In genomic region chr6:130018292-130018829, GRCh38 we compare ENCODE assay signal across 1 cellular context.
TF ChIP-seq lines count a peak whose summit lies in the region.

Gene L3MBTL3, plus strand, starts transcription at chr6:130018581. Its CDS starts 24,119 bp downstream, at chr6:130042700.

TF ChIP-seq in HepG2, 621 proteins besides CTCF, POLR2A, EP300 and RAD21 (continued from another document):
- TF ChIP-seq UBTF (CRISPR knock-in tag; IDR thresholded peaks at IDR 0.05) (peak; percentile 86), HNRNPLL (IDR thresholded peaks at IDR 0.05; ENCODE audit: low read depth, low read length, poor library complexity, severe bottlenecking) (peak; percentile 100), TEAD2 (CRISPR knock-in tag; IDR thresholded peaks at IDR 0.05) (no peak), ZNF710 (CRISPR knock-in tag; IDR thresholded peaks at IDR 0.05; ENCODE audit: borderline replicate concordance) (peak; percentile 47; the same call in 1 of the 2 replicates), CCDC6 (CRISPR knock-in tag; IDR thresholded peaks at IDR 0.05) (0 out of 2 replicates have a peak, but pooled peaks have one; percentile 22), ZNF687 (CRISPR knock-in tag; IDR thresholded peaks at IDR 0.05) (peak; percentile 65), ZNF136 (CRISPR knock-in tag; IDR thresholded peaks at IDR 0.05; ENCODE audit: low read depth) (0 out of 2 replicates have a peak, but pooled peaks have one; percentile 52), RNF2 (conservative IDR thresholded peaks at IDR 0.05; ENCODE audit: low read depth) (no peak), ZNF432 (CRISPR knock-in tag; IDR thresholded peaks at IDR 0.05; ENCODE audit: borderline replicate concordance) (no peak), ZNF547 (CRISPR knock-in tag; IDR thresholded peaks at IDR 0.05) (0 out of 2 replicates have a peak, but pooled peaks have one; percentile 50), FOXJ3 (CRISPR knock-in tag; IDR thresholded peaks at IDR 0.05; ENCODE audit: borderline replicate concordance) (0 out of 2 replicates have a peak, but pooled peaks have one; percentile 19), SP5 (CRISPR knock-in tag; IDR thresholded peaks at IDR 0.05; ENCODE audit: borderline replicate concordance, low read depth) (no peak), FOXC1 (CRISPR knock-in tag; IDR thresholded peaks at IDR 0.05; ENCODE audit: borderline replicate concordance) (0 out of 2 replicates have a peak, but pooled peaks have one; percentile 14), THAP9 (CRISPR knock-in tag; IDR thresholded peaks at IDR 0.05; ENCODE audit: borderline replicate concordance) (0 out of 2 replicates have a peak, but pooled peaks have one; percentile 29), ZNF501 (CRISPR knock-in tag; IDR thresholded peaks at IDR 0.05) (peak; percentile 61), ZNF777 (CRISPR knock-in tag; IDR thresholded peaks at IDR 0.05) (peak; percentile 45), ZNF770 (CRISPR knock-in tag; IDR thresholded peaks at IDR 0.05) (0 out of 2 replicates have a peak, but pooled peaks have one; percentile 21), SRSF1 (optimal IDR thresholded peaks at IDR 0.05; ENCODE audit: low read depth, low read length) (peak; percentile 52), IKZF5 (CRISPR knock-in tag; IDR thresholded peaks at IDR 0.05) (no peak), RBM39 (IDR thresholded peaks at IDR 0.05; ENCODE audit: low read depth, low read length, poor library complexity, severe bottlenecking) (peak; percentile 39), MTF2 (CRISPR knock-in tag; IDR thresholded peaks at IDR 0.05; ENCODE audit: borderline replicate concordance) (peak; percentile 77; the same call in 1 of the 2 replicates), SOX6 (IDR thresholded peaks at IDR 0.05) (no peak), SOX6 (CRISPR knock-in tag; IDR thresholded peaks at IDR 0.05) (0 out of 2 replicates have a peak, but pooled peaks have one; percentile 24), MYPOP (CRISPR knock-in tag; IDR thresholded peaks at IDR 0.05) (peak; percentile 95), ZNF589 (CRISPR knock-in tag; conservative IDR thresholded peaks at IDR 0.05) (0 out of 2 replicates have a peak, but pooled peaks have one; percentile 4), MAFG (CRISPR knock-in tag; IDR thresholded peaks at IDR 0.05) (no peak), NFRKB (IDR thresholded peaks at IDR 0.05) (no peak), TSC22D2 (CRISPR knock-in tag; IDR thresholded peaks at IDR 0.05; ENCODE audit: borderline replicate concordance) (peak; percentile 56; the same call in 1 of the 2 replicates), KLF11 (CRISPR knock-in tag; IDR thresholded peaks at IDR 0.05) (0 out of 2 replicates have a peak, but pooled peaks have one; percentile 40), AGO1 (IDR thresholded peaks at IDR 0.05; ENCODE audit: low read depth, low read length, poor library complexity, severe bottlenecking) (peak; percentile 82), ZFP91 (CRISPR knock-in tag; IDR thresholded peaks at IDR 0.05; ENCODE audit: borderline replicate concordance) (peak; percentile 57; the same call in 1 of the 2 replicates)
